ENCODE assay signal across 1 cellular context in genomic region chr5:134370871-134371833, GRCh38.
TF ChIP-seq lines count a peak whose summit lies in the region.

Gene UBE2B, plus strand, starts transcription at chr5:134371569. Its CDS starts 27 bp downstream, at chr5:134371596.

TF ChIP-seq in K562, 482 proteins besides CTCF, POLR2A, EP300 and RAD21 (continued from another document and continues in another):
- TF ChIP-seq HINFP (tag; conservative IDR thresholded peaks at IDR 0.05; ENCODE audit: low read depth): no peak
- no peak for TF ChIP-seq CSDE1 (IDR thresholded peaks at IDR 0.05)
- no peak for TF ChIP-seq MTA2 (IDR thresholded peaks at IDR 0.05; ENCODE audit: low read depth)
- no peak for TF ChIP-seq ZNF134 (CRISPR knock-in tag; conservative IDR thresholded peaks at IDR 0.05)
- no peak for TF ChIP-seq TRIM25 (IDR thresholded peaks at IDR 0.05; ENCODE audit: borderline replicate concordance)
- TF ChIP-seq TAL1 (IDR thresholded peaks at IDR 0.05): no peak; the same call in 1 of the 2 replicates
- TF ChIP-seq MAFK (IDR thresholded peaks at IDR 0.05; ENCODE audit: low read length): no peak
- no peak for TF ChIP-seq KLF1 (tag; IDR thresholded peaks at IDR 0.05)
- TF ChIP-seq ZNF507 (tag; conservative IDR thresholded peaks at IDR 0.05): no peak
- no peak for TF ChIP-seq CAMTA2 (CRISPR knock-in tag; conservative IDR thresholded peaks at IDR 0.05)
- TF ChIP-seq SUPT5H (IDR thresholded peaks at IDR 0.05): peak; percentile 68
- no peak for TF ChIP-seq ZNF586 (CRISPR knock-in tag; conservative IDR thresholded peaks at IDR 0.05)
- no peak for TF ChIP-seq ESRRB (CRISPR knock-in tag; IDR thresholded peaks at IDR 0.05; ENCODE audit: borderline replicate concordance)
- peak; percentile 75 to 92 for TF ChIP-seq FOXA3 (CRISPR knock-in tag; conservative IDR thresholded peaks at IDR 0.05 in 1 of 2, IDR thresholded peaks at IDR 0.05 in 1 of 2)
- TF ChIP-seq ATF7 (IDR thresholded peaks at IDR 0.05): peak; percentile 100
- TF ChIP-seq ZBTB17 (CRISPR knock-in tag; IDR thresholded peaks at IDR 0.05): no peak
- TF ChIP-seq CBFA2T3 (IDR thresholded peaks at IDR 0.05): peak; percentile 41; the same call in 1 of the 2 replicates
- no peak; the same call in 1 of the 2 replicates for TF ChIP-seq TARDBP (IDR thresholded peaks at IDR 0.05)
- TF ChIP-seq NFE2L1 (tag; IDR thresholded peaks at IDR 0.05; ENCODE audit: borderline replicate concordance, low read depth): no peak
- TF ChIP-seq ZNF77 (CRISPR knock-in tag; IDR thresholded peaks at IDR 0.05): no peak
- TF ChIP-seq ZFP1 (CRISPR knock-in tag; IDR thresholded peaks at IDR 0.05): no peak
- TF ChIP-seq ZNF212 (CRISPR knock-in tag; IDR thresholded peaks at IDR 0.05): peak; percentile 14; the same call in 1 of the 2 replicates
- TF ChIP-seq POLR2H (tag; IDR thresholded peaks at IDR 0.05; ENCODE audit: low read depth): peak; percentile 85
- TF ChIP-seq PHB (CRISPR knock-in tag; IDR thresholded peaks at IDR 0.05): no peak
- TF ChIP-seq, protein P1, sequence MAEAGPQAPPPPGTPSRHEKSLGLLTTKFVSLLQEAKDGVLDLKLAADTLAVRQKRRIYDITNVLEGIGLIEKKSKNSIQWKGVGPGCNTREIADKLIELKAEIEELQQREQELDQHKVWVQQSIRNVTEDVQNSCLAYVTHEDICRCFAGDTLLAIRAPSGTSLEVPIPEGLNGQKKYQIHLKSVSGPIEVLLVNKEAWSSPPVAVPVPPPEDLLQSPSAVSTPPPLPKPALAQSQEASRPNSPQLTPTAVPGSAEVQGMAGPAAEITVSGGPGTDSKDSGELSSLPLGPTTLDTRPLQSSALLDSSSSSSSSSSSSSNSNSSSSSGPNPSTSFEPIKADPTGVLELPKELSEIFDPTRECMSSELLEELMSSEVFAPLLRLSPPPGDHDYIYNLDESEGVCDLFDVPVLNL (CRISPR knock-in tag; IDR thresholded peaks at IDR 0.05; ENCODE audit: low read depth): no peak
- no peak for TF ChIP-seq ZNF239 (CRISPR knock-in tag; IDR thresholded peaks at IDR 0.05)
- peak; percentile 57 to 96 for TF ChIP-seq AFF1 (IDR thresholded peaks at IDR 0.05; ENCODE audit: low read depth in 1 of 2, partially characterized antibody in 2 of 2)
- TF ChIP-seq, protein P2, sequence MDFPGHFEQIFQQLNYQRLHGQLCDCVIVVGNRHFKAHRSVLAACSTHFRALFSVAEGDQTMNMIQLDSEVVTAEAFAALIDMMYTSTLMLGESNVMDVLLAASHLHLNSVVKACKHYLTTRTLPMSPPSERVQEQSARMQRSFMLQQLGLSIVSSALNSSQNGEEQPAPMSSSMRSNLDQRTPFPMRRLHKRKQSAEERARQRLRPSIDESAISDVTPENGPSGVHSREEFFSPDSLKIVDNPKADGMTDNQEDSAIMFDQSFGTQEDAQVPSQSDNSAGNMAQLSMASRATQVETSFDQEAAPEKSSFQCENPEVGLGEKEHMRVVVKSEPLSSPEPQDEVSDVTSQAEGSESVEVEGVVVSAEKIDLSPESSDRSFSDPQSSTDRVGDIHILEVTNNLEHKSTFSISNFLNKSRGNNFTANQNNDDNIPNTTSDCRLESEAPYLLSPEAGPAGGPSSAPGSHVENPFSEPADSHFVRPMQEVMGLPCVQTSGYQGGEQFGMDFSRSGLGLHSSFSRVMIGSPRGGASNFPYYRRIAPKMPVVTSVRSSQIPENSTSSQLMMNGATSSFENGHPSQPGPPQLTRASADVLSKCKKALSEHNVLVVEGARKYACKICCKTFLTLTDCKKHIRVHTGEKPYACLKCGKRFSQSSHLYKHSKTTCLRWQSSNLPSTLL (IDR thresholded peaks at IDR 0.05): no peak
- peak; percentile 78 for TF ChIP-seq PKNOX1 (IDR thresholded peaks at IDR 0.05)
- TF ChIP-seq DIDO1 (tag; IDR thresholded peaks at IDR 0.05; ENCODE audit: low read depth): peak; percentile 68
- no peak; the same call in 1 of the 2 replicates for TF ChIP-seq SMARCE1 (IDR thresholded peaks at IDR 0.05)
- TF ChIP-seq PHB2 (IDR thresholded peaks at IDR 0.05; ENCODE audit: low read depth): no peak
- TF ChIP-seq ZNF232 (CRISPR knock-in tag; IDR thresholded peaks at IDR 0.05): 0 out of 2 replicates have a peak, but pooled peaks have one; percentile 59
- TF ChIP-seq ZNF76 (CRISPR knock-in tag; IDR thresholded peaks at IDR 0.05; ENCODE audit: borderline replicate concordance): no peak
- TF ChIP-seq SOX6 (IDR thresholded peaks at IDR 0.05): peak; percentile 59; the same call in 1 of the 2 replicates
- no peak for TF ChIP-seq ZNF444 (CRISPR knock-in tag; IDR thresholded peaks at IDR 0.05)
- TF ChIP-seq ZNF407 (IDR thresholded peaks at IDR 0.05; ENCODE audit: low read depth): no peak
- TF ChIP-seq MXI1 (IDR thresholded peaks at IDR 0.05; ENCODE audit: low read depth, low read length): no peak
- 0 out of 2 replicates have a peak, but pooled peaks have one; percentile 67 for TF ChIP-seq NCOR1 (IDR thresholded peaks at IDR 0.05)
- TF ChIP-seq, protein P3, sequence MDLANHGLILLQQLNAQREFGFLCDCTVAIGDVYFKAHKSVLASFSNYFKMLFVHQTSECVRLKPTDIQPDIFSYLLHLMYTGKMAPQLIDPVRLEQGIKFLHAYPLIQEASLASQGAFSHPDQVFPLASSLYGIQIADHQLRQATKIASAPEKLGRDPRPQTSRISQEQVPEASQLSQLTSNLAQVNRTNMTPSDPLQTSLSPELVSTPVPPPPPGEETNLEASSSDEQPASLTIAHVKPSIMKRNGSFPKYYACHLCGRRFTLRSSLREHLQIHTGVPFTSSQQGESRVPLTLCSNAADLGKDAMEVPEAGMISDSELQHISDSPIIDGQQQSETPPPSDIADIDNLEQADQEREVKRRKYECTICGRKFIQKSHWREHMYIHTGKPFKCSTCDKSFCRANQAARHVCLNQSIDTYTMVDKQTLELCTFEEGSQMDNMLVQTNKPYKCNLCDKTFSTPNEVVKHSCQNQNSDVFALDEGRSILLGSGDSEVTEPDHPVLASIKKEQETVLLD (IDR thresholded peaks at IDR 0.05): no peak
- peak; percentile 97 to 100 for TF ChIP-seq FOXK2 (conservative IDR thresholded peaks at IDR 0.05 in 1 of 2, IDR thresholded peaks at IDR 0.05 in 1 of 2; ENCODE audit: low read depth in 2 of 2)
- no peak for TF ChIP-seq CCAR2 (IDR thresholded peaks at IDR 0.05; ENCODE audit: low read depth, low read length)
- TF ChIP-seq HOXB6 (CRISPR knock-in tag; IDR thresholded peaks at IDR 0.05; ENCODE audit: borderline replicate concordance): no peak
- peak; percentile 38 for TF ChIP-seq TAF7 (tag; IDR thresholded peaks at IDR 0.05)
- TF ChIP-seq ZKSCAN8 (CRISPR knock-in tag; IDR thresholded peaks at IDR 0.05): no peak
- no peak for TF ChIP-seq THRAP3 (IDR thresholded peaks at IDR 0.05; ENCODE audit: borderline replicate concordance)
- peak; percentile 100 for TF ChIP-seq SP1 (CRISPR knock-in tag; IDR thresholded peaks at IDR 0.05)
